ENCODE assay signal across 17 cellular contexts in the genomic region with DNA sequence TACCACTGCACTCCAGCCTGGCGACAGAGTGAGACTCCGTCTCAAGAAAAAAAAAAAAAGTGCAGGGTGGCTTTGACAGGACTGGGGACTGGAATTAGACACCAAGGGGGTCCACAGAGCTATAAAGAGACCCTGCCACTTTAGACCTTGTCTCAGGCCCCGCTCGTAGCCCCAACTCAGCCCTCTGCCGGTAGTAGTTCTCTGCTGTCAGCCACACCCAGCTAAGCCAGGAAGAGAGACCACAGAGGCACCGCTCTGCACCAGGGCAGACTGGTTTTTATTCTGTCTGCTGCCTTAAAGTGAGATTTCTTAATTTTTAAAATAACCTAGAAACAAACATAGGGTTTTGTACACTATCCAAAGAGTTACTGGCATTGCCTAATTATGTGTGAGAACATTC.
A peak's percentile ranks its signal among the peaks of the same experiment; 100 is the strongest.
DNase-seq lines count a peak whose midpoint lies in the region; ATAC-seq, FAIRE-seq and TF ChIP-seq lines count a peak whose summit lies in the region.
"Had no signal": no experiment of that assay in that cellular context is flagged by ENCODE, and none has a peak within 500 bp of the region (broad histone marks: within the 10 kb centered on the region; RNA-seq: fewer than 3 reads in every experiment).

No MANE protein-coding gene starts in this region.

- FAIRE-seq in frontal cortex (lab: Jason Lieb, UNC) = no peak
- FAIRE-seq: H54 had no signal

- H3K9me3 ChIP-seq in prostate gland (no peaks in the 10 kb centered on the region), stomach (no peaks in the 10 kb centered on the region)
- H3K9me3 ChIP-seq: BLaER1, Caco-2 had no signal

- WGBS in prostate gland = 78% methylated on average over 6 of the region's 6 CpGs
- 80 to 94% (median 91%) methylated on average over 6 of the region's 6 CpGs for WGBS in stomach, 5 donors

- DNase-seq in amniotic epithelial cell (ENCODE audit: low read depth) (peak; percentile 21), fibroblast of gingiva (ENCODE audit: low read depth) (peak; percentile 9), prostate gland (ENCODE audit: low spot score) (no peak), stomach (no peak), omental fat pad (ENCODE audit: low spot score) (no peak), frontal cortex (ENCODE audit: low spot score in 2 of 2) (no peak)
- DNase-seq: 8988T; AML-193; Caco-2; CD8-positive, alpha-beta memory T cell; DND-41; GDM1; GM23248 had no signal

- H3K4me3 ChIP-seq in prostate gland = no peak overlapping the region
- H3K4me3 ChIP-seq in stomach = no peak overlapping the region
- H3K4me3 ChIP-seq: BLaER1, GM23248 had no signal

- peak overlapping the region; percentile 33 to 46 for H3K27ac ChIP-seq in prostate gland
- peak overlapping the region in 3 of 5 donors; percentile 33 to 60 (median 43) for H3K27ac ChIP-seq in stomach
- H3K27ac ChIP-seq: BLaER1, GM23248 had no signal

- ATAC-seq in omental fat pad (ENCODE audit: low FRiP score) (no peak), HG03521 (IDR thresholded peaks at IDR 0.05; ENCODE audit: unreplicated experiment) (no peak)
- ATAC-seq: HCT116 had no signal

- H3K4me1 ChIP-seq in prostate gland (replicated peaks) (peaks cover 8% of the 10 kb centered on the region), stomach (peaks cover 7 to 26% (median 16%) of the 10 kb centered on the region in 4 donors)
- H3K4me1 ChIP-seq: BLaER1, Caco-2 had no signal

- H3K27me3 ChIP-seq in prostate gland (replicated peaks; ENCODE audit: insufficient read depth) (no peaks in the 10 kb centered on the region), stomach (no peaks in the 10 kb centered on the region)
- H3K27me3 ChIP-seq: BLaER1 had no signal

- intact Hi-C loops in prostate gland (cut with DNase I) = no loop called here
- intact Hi-C loops in stomach (cut with DNase I; ENCODE audit: low total_unique reads) = loop anchor here (10.0 kb wide), 2 partner anchors 275 to 405 kb away; no protein-coding TSS in a partner anchor

- TF ChIP-seq CTCF in prostate gland (IDR thresholded peaks at IDR 0.05) (no peak), stomach (IDR thresholded peaks at IDR 0.05) (no peak), omental fat pad (IDR thresholded peaks at IDR 0.05) (no peak)

- TF ChIP-seq POLR2A in prostate gland (IDR thresholded peaks at IDR 0.05) (no peak), stomach (IDR thresholded peaks at IDR 0.05) (no peak)

- TF ChIP-seq EP300 in stomach (IDR thresholded peaks at IDR 0.05) = no peak

- no peaks in the 10 kb centered on the region for H3K36me3 ChIP-seq in prostate gland
- peaks cover 0 to 25% (median 3%) of the 10 kb centered on the region in 4 donors for H3K36me3 ChIP-seq in stomach
- H3K36me3 ChIP-seq: BLaER1 had no signal

Comparison
In these comparisons a context has a peak if more than half of its experiments do, and no peak if none do; other contexts are left out.
1. DNase-seq: peak in amniotic epithelial cell (single experiment) and fibroblast of gingiva (single experiment); none in prostate gland (single experiment), stomach (single experiment), omental fat pad (single experiment) and frontal cortex (0 of 2).